In genomic region chr6:446418-447366, GRCh38 we compare ENCODE assay signal across 12 cellular contexts. TPM values are rescaled to one million over a fixed set of nuclear protein-coding genes. Genes with fewer than 3 reads are reported as not detected.
DNase-seq lines count a peak whose midpoint lies in the region; ATAC-seq, FAIRE-seq and TF ChIP-seq lines count a peak whose summit lies in the region.
"Had no signal": no experiment of that assay in that cellular context is flagged by ENCODE, and none has a peak within 500 bp of the region (broad histone marks: within the 10 kb centered on the region; RNA-seq: fewer than 3 reads in every experiment).

No MANE protein-coding gene starts in this region.

- no peak for FAIRE-seq in H54 (lab: Jason Lieb, UNC)
- FAIRE-seq: colon, D721Med, RCC 7860 had no signal

- peaks cover 48% of the 10 kb centered on the region for H3K4me1 Mint-ChIP-seq in activated CD8-positive, alpha-beta T cell treated with anti-CD3 and anti-CD28 coated beads for 36 hours (ENCODE audit: low read depth)

- H3K36me3 Mint-ChIP-seq in activated CD8-positive, alpha-beta T cell treated with anti-CD3 and anti-CD28 coated beads for 36 hours (ENCODE audit: low read depth), result peaks cover 4% of the 10 kb centered on the region

- peak; percentile 30 for DNase-seq in HK-2 (ENCODE audit: unreplicated experiment)
- peak; percentile 97 for DNase-seq in activated CD8-positive, alpha-beta T cell treated with anti-CD3 and anti-CD28 coated beads for 36 hours
- DNase-seq in dermis microvascular lymphatic vessel endothelial cell (ENCODE audit: low read depth in 2 of 2), result peak; percentile 18 to 35
- peak; percentile 88 for DNase-seq in stimulated activated CD8-positive, alpha-beta memory T cell treated with anti-CD3 and anti-CD28 coated beads, Interleukin-12 subunit alpha, Interleukin-12 subunit beta, amount 100 ng/mL, for 4 hours (ENCODE audit: low read depth)
- DNase-seq in hippocampal formation (lab: John Stamatoyannopoulos, UW), result no peak
- DNase-seq in H54 (ENCODE audit: insufficient read length, low spot score), result no peak
- no peak for DNase-seq in H4 (ENCODE audit: low spot score)
- DNase-seq: left ventricle myocardium superior had no signal

- TF ChIP-seq POLR2A in H54 (IDR thresholded peaks at IDR 0.05; ENCODE audit: low read depth, low read length), result no peak

- intact Hi-C loops in activated CD8-positive, alpha-beta T cell treated with anti-CD3 and anti-CD28 coated beads for 36 hours (cut with micrococcal nuclease), result loop anchor here (2.0 to 5.0 kb wide), 3 partner anchors 44 to 154 kb away; partner anchors contain the start of gene DUSP22

- peak; percentile 78 for ATAC-seq in activated CD8-positive, alpha-beta T cell treated with anti-CD3 and anti-CD28 coated beads for 36 hours
- ATAC-seq in GM21529 (IDR thresholded peaks at IDR 0.05; ENCODE audit: unreplicated experiment), result no peak
- ATAC-seq: left ventricle myocardium superior had no signal

- peak overlapping the region; percentile 68 for H3K4me3 Mint-ChIP-seq in activated CD8-positive, alpha-beta T cell treated with anti-CD3 and anti-CD28 coated beads for 36 hours

- H3K9me3 Mint-ChIP-seq in activated CD8-positive, alpha-beta T cell treated with anti-CD3 and anti-CD28 coated beads for 36 hours, result peaks cover 4% of the 10 kb centered on the region

- POLR2A ChIA-PET in activated CD8-positive, alpha-beta T cell treated with anti-CD3 and anti-CD28 coated beads for 36 hours (lab: Charles Lee), result interaction anchor here (0.9 to 24.1 kb wide), 20 partner anchors 11 to 257 kb away, joined by 3 to 630 read pairs (median 6); partner anchors contain the start of gene IRF4

- H3K27me3 Mint-ChIP-seq in activated CD8-positive, alpha-beta T cell treated with anti-CD3 and anti-CD28 coated beads for 36 hours, result no peaks in the 10 kb centered on the region

- H3K27ac Mint-ChIP-seq in activated CD8-positive, alpha-beta T cell treated with anti-CD3 and anti-CD28 coated beads for 36 hours, result peak overlapping the region; percentile 97

- no peak for TF ChIP-seq CTCF in activated CD8-positive, alpha-beta T cell treated with anti-CD3 and anti-CD28 coated beads for 36 hours (IDR thresholded peaks at IDR 0.05)

- CTCF ChIA-PET in activated CD8-positive, alpha-beta T cell treated with anti-CD3 and anti-CD28 coated beads for 36 hours (lab: Charles Lee), result interaction anchor here (0.8 to 3.5 kb wide), 10 partner anchors 9 to 230 kb away, joined by 3 to 25 read pairs (median 3); no protein-coding TSS in a partner anchor

RNA-seq across cellular contexts. Expression of gene IRF4, which starts 55.1 kb away (rescaled TPM):
- 100 to 1,000 TPM; 409 to 439 TPM for total RNA-seq in activated CD8-positive, alpha-beta T cell treated with anti-CD3 and anti-CD28 coated beads for 36 hours
- total RNA-seq in dermis microvascular lymphatic vessel endothelial cell, result under 0.01 TPM in 1 of 2 replicates, not detected in the other
- not detected in 2 replicates for total RNA-seq in H4 (2014; rRNA removed; shearing (Covaris generic))

Comparison
In these comparisons a context has a peak if more than half of its experiments do, and no peak if none do; other contexts are left out.
1. DNase-seq: peak in HK-2 (single experiment), activated CD8-positive, alpha-beta T cell treated with anti-CD3 and anti-CD28 coated beads for 36 hours (single experiment), dermis microvascular lymphatic vessel endothelial cell (2 of 2) and stimulated activated CD8-positive, alpha-beta memory T cell treated with anti-CD3 and anti-CD28 coated beads, Interleukin-12 subunit alpha, Interleukin-12 subunit beta, amount 100 ng/mL, for 4 hours (single experiment); none in hippocampal formation (0 of 2), H54 (single experiment) and H4 (single experiment).
2. RNA of gene IRF4, which starts 55.1 kb away (total RNA-seq): 409 to 439 TPM in activated CD8-positive, alpha-beta T cell treated with anti-CD3 and anti-CD28 coated beads for 36 hours; under 0.01 TPM in dermis microvascular lymphatic vessel endothelial cell and not detected in H4; every median in the first group is over 100 times any median in the second.